Comparison of ENCODE assay signal across 8 cellular contexts in the genomic region with DNA sequence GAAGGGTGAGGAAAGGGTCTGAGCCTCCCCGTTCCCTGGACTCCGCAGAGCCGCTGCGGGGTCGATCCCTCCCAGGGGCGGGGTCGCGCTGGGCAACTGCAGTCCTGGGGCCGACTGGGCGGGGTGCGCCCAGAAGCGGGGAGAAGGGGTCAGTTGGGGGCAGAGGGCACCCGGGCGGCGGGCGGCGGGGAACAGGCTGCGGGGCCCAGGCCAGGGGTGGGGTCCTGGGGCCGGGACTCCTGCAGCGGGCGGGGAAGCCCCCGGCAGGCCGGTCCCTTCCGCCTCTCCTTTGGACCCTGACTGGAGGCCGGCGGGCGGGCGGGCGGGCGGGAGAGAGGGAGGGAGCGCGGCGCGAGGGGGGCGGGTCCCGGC. TPM values are rescaled to one million over a fixed set of nuclear protein-coding genes. Genes with fewer than 3 reads are reported as not detected.
DNase-seq lines count a peak whose midpoint lies in the region; ATAC-seq and TF ChIP-seq lines count a peak whose summit lies in the region.

No MANE protein-coding gene starts in this region.

- no peaks in the 10 kb centered on the region for H3K27me3 Mint-ChIP-seq in activated naive CD4-positive, alpha-beta T cell treated with anti-CD3 and anti-CD28 coated beads, Interleukin-2, amount 10 ng/mL, durations not matched to agents 7 days and 5 days
- H3K27me3 Mint-ChIP-seq in brain, result peaks cover 6% of the 10 kb centered on the region

- DNase-seq in activated naive CD4-positive, alpha-beta T cell treated with anti-CD3 and anti-CD28 coated beads, Interleukin-2, amount 10 ng/mL, durations not matched to agents 7 days and 5 days, result no peak
- DNase-seq in activated naive CD4-positive, alpha-beta T cell (lab: John Stamatoyannopoulos, UW), result no peak
- DNase-seq in lung (ENCODE audit: low spot score) (no peak), GM20000 (ENCODE audit: low spot score) (no peak), DMS 273 treated with DMSO at 0.1 percent for 48 hours (lab: John Stamatoyannopoulos, UW) (no peak), NCI-H526 (lab: John Stamatoyannopoulos, UW) (no peak)

- peak overlapping the region; percentile 82 for H3K4me3 Mint-ChIP-seq in activated naive CD4-positive, alpha-beta T cell treated with anti-CD3 and anti-CD28 coated beads, Interleukin-2, amount 10 ng/mL, durations not matched to agents 7 days and 5 days
- peak overlapping the region; percentile 95 to 100 (median 99) for H3K4me3 Mint-ChIP-seq in brain

- TF ChIP-seq CTCF in brain (conservative IDR thresholded peaks at IDR 0.05), result no peak
- TF ChIP-seq CTCF in lung (IDR thresholded peaks at IDR 0.05; ENCODE audit: control extremely low read depth, extremely low read depth), result no peak
- TF ChIP-seq CTCF in GM20000 (IDR thresholded peaks at IDR 0.05; ENCODE audit: extremely low read depth, missing control alignments), result no peak

- no peaks in the 10 kb centered on the region for H3K27me3 ChIP-seq in HUES6 (ENCODE audit: control insufficient read depth, insufficient read depth, low read length)
- H3K27me3 ChIP-seq in lung (ENCODE audit: control insufficient read depth, insufficient read depth), result no peaks in the 10 kb centered on the region

- H3K9me3 ChIP-seq in HUES6 (ENCODE audit: control insufficient read depth, insufficient read depth, low read depth, low read length), result no peaks in the 10 kb centered on the region
- no peaks in the 10 kb centered on the region for H3K9me3 ChIP-seq in lung (ENCODE audit: control insufficient read depth in 2 of 2, insufficient read depth in 1 of 2, low read length in 1 of 2)

- CTCF ChIA-PET in activated naive CD4-positive, alpha-beta T cell treated with anti-CD3 and anti-CD28 coated beads, Interleukin-2, amount 10 ng/mL, durations not matched to agents 7 days and 5 days (lab: Charles Lee), result interaction anchor here (1.1 kb wide), 2 partner anchors 8 to 11 kb away, joined by 3 to 4 read pairs; no protein-coding TSS in a partner anchor

- peaks cover 36% of the 10 kb centered on the region for H3K36me3 Mint-ChIP-seq in activated naive CD4-positive, alpha-beta T cell treated with anti-CD3 and anti-CD28 coated beads, Interleukin-2, amount 10 ng/mL, durations not matched to agents 7 days and 5 days
- H3K36me3 Mint-ChIP-seq in brain, result peaks cover 26% of the 10 kb centered on the region

- WGBS in lung, 2 donors, result 0 to 1% methylated on average over 12 to 36 of the region's 36 CpGs

- peak overlapping the region; percentile 97 for H3K9ac ChIP-seq in HUES6 (ENCODE audit: low read length)

- H3K4me1 Mint-ChIP-seq in activated naive CD4-positive, alpha-beta T cell treated with anti-CD3 and anti-CD28 coated beads, Interleukin-2, amount 10 ng/mL, durations not matched to agents 7 days and 5 days, result peaks cover 45% of the 10 kb centered on the region
- peaks cover 41% of the 10 kb centered on the region for H3K4me1 Mint-ChIP-seq in brain

- no peaks in the 10 kb centered on the region for H3K9me3 Mint-ChIP-seq in activated naive CD4-positive, alpha-beta T cell treated with anti-CD3 and anti-CD28 coated beads, Interleukin-2, amount 10 ng/mL, durations not matched to agents 7 days and 5 days
- no peaks in the 10 kb centered on the region for H3K9me3 Mint-ChIP-seq in brain

- H3K4me1 ChIP-seq in HUES6 (ENCODE audit: control insufficient read depth, insufficient read depth, low read length) (peaks cover 12% of the 10 kb centered on the region; the same call in 1 of the 2 replicates), lung (ENCODE audit: control insufficient read depth in 2 of 2, insufficient read depth in 2 of 2, low read length in 2 of 2) (peaks cover 3% of the 10 kb centered on the region in 2 donors)

- peak overlapping the region; percentile 99 for H3K27ac Mint-ChIP-seq in activated naive CD4-positive, alpha-beta T cell treated with anti-CD3 and anti-CD28 coated beads, Interleukin-2, amount 10 ng/mL, durations not matched to agents 7 days and 5 days
- peak overlapping the region; percentile 95 to 99 (median 99) for H3K27ac Mint-ChIP-seq in brain

- H3K27ac ChIP-seq in HUES6 (ENCODE audit: low read depth, low read length), result peak overlapping the region; percentile 93; the same call in 1 of the 2 replicates
- H3K27ac ChIP-seq in lung (ENCODE audit: low read depth in 1 of 2, low read length in 1 of 2), result peak overlapping the region; percentile 99 to 100

- ATAC-seq in lung (ENCODE audit: insufficient read depth, low FRiP score), result peak; percentile 29

- no peaks in the 10 kb centered on the region for H3K36me3 ChIP-seq in HUES6 (ENCODE audit: control insufficient read depth, insufficient read depth, low read length)
- no peaks in the 10 kb centered on the region for H3K36me3 ChIP-seq in lung (ENCODE audit: control insufficient read depth in 2 of 2, insufficient read depth in 2 of 2, low read length in 2 of 2)

- H3K4me3 ChIP-seq in HUES6 (ENCODE audit: low read depth, low read length) (peak overlapping the region; percentile 96), lung (peak overlapping the region; percentile 56)

RNA-seq across cellular contexts. Expression of a gene that starts 0.4 kb away (rescaled TPM):
- 46.2 TPM for polyA plus RNA-seq in brain (ENCODE audit: insufficient read depth, low read depth, low replicate concordance)
- total RNA-seq in lung, result 10 to 100 TPM; 71.9 to 86.7 TPM
- 10 to 100 TPM; 40.0 to 45.1 TPM for polyA plus RNA-seq in lung

RNA-seq across cellular contexts. Expression of a gene that starts 10.3 kb away (rescaled TPM):
- polyA plus RNA-seq in brain (ENCODE audit: insufficient read depth, low read depth, low replicate concordance) (5.8 TPM), lung (10 to 100 TPM in 1 of 2 donors, 1 to 10 TPM in 1; 8.0 to 13.2 TPM)
- total RNA-seq in lung, result 10 to 100 TPM in 1 of 2 donors, 1 to 10 TPM in 1; 6.2 to 15.4 TPM

RNA-seq across cellular contexts. Expression of a gene that starts 10.4 kb away (rescaled TPM):
- polyA plus RNA-seq in brain (ENCODE audit: insufficient read depth, low read depth, low replicate concordance) (29.9 TPM), lung (10 to 100 TPM; 26.5 to 29.8 TPM)
- total RNA-seq in lung, result 10 to 100 TPM; 40.2 to 66.6 TPM

RNA-seq across cellular contexts. Expression of a gene that starts 46.6 kb away (rescaled TPM):
- polyA plus RNA-seq in brain (ENCODE audit: insufficient read depth, low read depth, low replicate concordance), result 27.1 TPM
- total RNA-seq in lung, result 1 to 10 TPM; 3.7 to 6.6 TPM
- 1 to 10 TPM; 4.8 to 9.1 TPM for polyA plus RNA-seq in lung

RNA-seq across cellular contexts. Expression of a gene that starts 56.3 kb away (rescaled TPM):
- polyA plus RNA-seq in brain (ENCODE audit: insufficient read depth, low read depth, low replicate concordance) (3.8 TPM), lung (1 to 10 TPM; 7.3 to 8.2 TPM)
- 1 to 10 TPM; 3.5 to 9.9 TPM for total RNA-seq in lung
